In genomic region chr3:100333970-100334339, GRCh38 we compare ENCODE assay signal across 8 cellular contexts. TPM values are rescaled to one million over a fixed set of nuclear protein-coding genes. Genes with fewer than 3 reads are reported as not detected.
DNase-seq lines count a peak whose midpoint lies in the region; ATAC-seq and TF ChIP-seq lines count a peak whose summit lies in the region.

No MANE protein-coding gene starts in this region.

- H3K9me3 ChIP-seq in Karpas-422 (ENCODE audit: low read length) (no peaks in the 10 kb centered on the region), colonic mucosa (no peaks in the 10 kb centered on the region)

- no peaks in the 10 kb centered on the region for H4K20me1 ChIP-seq in Karpas-422 (ENCODE audit: insufficient read depth, low read depth, low read length)

- H3K4me1 ChIP-seq in ACC112 (ENCODE audit: control insufficient read depth, insufficient read depth, low read length, unreplicated experiment) (peaks cover 13% of the 10 kb centered on the region), Karpas-422 (ENCODE audit: low read length) (peaks cover 29% of the 10 kb centered on the region), colonic mucosa (peaks cover 7% of the 10 kb centered on the region)

- DNase-seq in Karpas-422: no peak
- no peak for DNase-seq in colonic mucosa
- DNase-seq in naive B cell: no peak
- DNase-seq in SW480 (ENCODE audit: low spot score): no peak
- no peak for DNase-seq in activated CD4-positive, alpha-beta T cell treated with anti-CD3 and anti-CD28 coated beads for 4 hours

- H2AFZ ChIP-seq in ACC112 (ENCODE audit: low read length, unreplicated experiment) (peak overlapping the region; percentile 99), Karpas-422 (ENCODE audit: low read length) (peak overlapping the region; percentile 61)

- ATAC-seq in naive B cell (ENCODE audit: low read depth in 2 of 2) (no peak), GM19328 (IDR thresholded peaks at IDR 0.05; ENCODE audit: unreplicated experiment) (no peak), HG03469 (IDR thresholded peaks at IDR 0.05; ENCODE audit: unreplicated experiment) (no peak)

- H3K4me1 Mint-ChIP-seq in naive B cell: peaks cover 16 to 28% (median 20%) of the 10 kb centered on the region in 3 donors

- no peaks in the 10 kb centered on the region for H3K9me2 ChIP-seq in Karpas-422 (replicated peaks; ENCODE audit: insufficient read depth, low read length)

- no peak overlapping the region for H3K27ac ChIP-seq in ACC112 (ENCODE audit: low read depth, low read length)
- H3K27ac ChIP-seq in Karpas-422 (ENCODE audit: low read length): no peak overlapping the region
- peak overlapping the region; percentile 50 for H3K27ac ChIP-seq in colonic mucosa

- intact Hi-C loops in colonic mucosa (cut with DNase I): no loop called here

- H3K27me3 ChIP-seq in ACC112 (ENCODE audit: insufficient read depth, low read length) (no peaks in the 10 kb centered on the region), Karpas-422 (ENCODE audit: low read length) (no peaks in the 10 kb centered on the region), colonic mucosa (no peaks in the 10 kb centered on the region)

- peak overlapping the region; percentile 97 for H3K4me2 ChIP-seq in Karpas-422 (ENCODE audit: low read depth, low read length, poor library complexity, severe bottlenecking)

- H3K79me2 ChIP-seq in ACC112 (ENCODE audit: control insufficient read depth, insufficient read depth, low read length, unreplicated experiment): peaks cover 19% of the 10 kb centered on the region
- peaks cover 33% of the 10 kb centered on the region for H3K79me2 ChIP-seq in Karpas-422 (ENCODE audit: low read length)

- peak overlapping the region; percentile 86 for H3K4me3 ChIP-seq in ACC112 (ENCODE audit: low read depth, low read length)
- peak overlapping the region; percentile 85 for H3K4me3 ChIP-seq in Karpas-422 (ENCODE audit: low read length)
- peak overlapping the region; percentile 71 for H3K4me3 ChIP-seq in colonic mucosa

- H3K9me3 Mint-ChIP-seq in naive B cell: no peaks in the 10 kb centered on the region

- H3K9ac ChIP-seq in Karpas-422 (ENCODE audit: low read length): peak overlapping the region; percentile 89
- peak overlapping the region in 1 of 2 donors; percentile 69 for H3K9ac ChIP-seq in colonic mucosa (ENCODE audit: low read depth in 2 of 2, low read length in 2 of 2)

- H3K36me3 Mint-ChIP-seq in naive B cell: peaks cover 2% of the 10 kb centered on the region in 2 donors

- H3K27ac Mint-ChIP-seq in naive B cell: peak overlapping the region; percentile 62 to 94 (median 90)

- no peaks in the 10 kb centered on the region for H3K27me3 Mint-ChIP-seq in naive B cell

- no peak for TF ChIP-seq CTCF in colonic mucosa (IDR thresholded peaks at IDR 0.05)

- H3K36me3 ChIP-seq in ACC112 (ENCODE audit: insufficient read depth, low read length): peaks cover 9% of the 10 kb centered on the region; the same call in 1 of the 2 replicates
- peaks cover 5% of the 10 kb centered on the region for H3K36me3 ChIP-seq in Karpas-422 (ENCODE audit: insufficient read depth, low read length)
- no peaks in the 10 kb centered on the region for H3K36me3 ChIP-seq in colonic mucosa

- peak overlapping the region; percentile 84 to 97 (median 92) for H3K4me3 Mint-ChIP-seq in naive B cell

RNA-seq across cellular contexts. Expression of gene NIT2, which starts 0.6 kb away (rescaled TPM):
- 63.2 and 74.5 TPM in 2 replicates for total RNA-seq in Karpas-422 (2014; rRNA removed; shearing (Covaris generic); ENCODE audit: low replicate concordance)
- 10 to 100 TPM; 25.5 to 29.2 TPM for total RNA-seq in colonic mucosa
- 10 to 100 TPM; 20.2 to 51.0 (median 38.9) TPM for polyA plus RNA-seq in naive B cell (ENCODE audit: low read depth in 6 of 6)
